In genomic region chr1:157948547-157949152, GRCh38 we compare ENCODE assay signal across 8 cellular contexts. TPM values are rescaled to one million over a fixed set of nuclear protein-coding genes. Genes with fewer than 3 reads are reported as not detected.
DNase-seq lines count a peak whose midpoint lies in the region; ATAC-seq and TF ChIP-seq lines count a peak whose summit lies in the region.

No MANE protein-coding gene starts in this region.

- POLR2A ChIA-PET in T-cell (lab: Charles Lee): no interaction called here

- no peaks in the 10 kb centered on the region for H3K9me3 Mint-ChIP-seq in T-cell

- H3K36me3 Mint-ChIP-seq in T-cell: no peaks in the 10 kb centered on the region

- H3K4me2 ChIP-seq in Loucy (ENCODE audit: low read depth, low read length, poor library complexity, severe bottlenecking): no peak overlapping the region

- H3K4me3 ChIP-seq in Loucy (ENCODE audit: low read length, poor library complexity, severe bottlenecking) (no peak overlapping the region), astrocyte of the cerebellum (ENCODE audit: low read depth, low read length) (no peak overlapping the region), kidney epithelial cell (ENCODE audit: low read depth, low read length) (no peak overlapping the region)

- no peak overlapping the region for H3K27ac Mint-ChIP-seq in T-cell

- H3K27me3 Mint-ChIP-seq in T-cell: peaks cover 10 to 27% of the 10 kb centered on the region in 2 donors

- no peaks in the 10 kb centered on the region for H3K27me3 ChIP-seq in Loucy (ENCODE audit: insufficient read depth, low read length, poor library complexity, severe bottlenecking)
- H3K27me3 ChIP-seq in kidney epithelial cell (ENCODE audit: control insufficient read depth, insufficient read depth, low read length): peaks cover 7% of the 10 kb centered on the region

- DNase-seq in DMS153 treated with DMSO at 0.1 percent for 48 hours (lab: John Stamatoyannopoulos, UW; ENCODE audit: unreplicated experiment): peak; percentile 14
- DNase-seq in astrocyte of the cerebellum (ENCODE audit: low read depth): no peak
- DNase-seq in kidney epithelial cell (ENCODE audit: low read depth): no peak
- DNase-seq in SHP77 treated with DMSO at 0.1 percent for 48 hours (lab: John Stamatoyannopoulos, UW): no peak
- DNase-seq in T-cell: no peak
- DNase-seq in cerebellar nuclear complex (lab: John Stamatoyannopoulos, UW): no peak

- no peaks in the 10 kb centered on the region for H3K9me3 ChIP-seq in Loucy (ENCODE audit: insufficient read depth, low read depth, low read length)

- H4K20me1 ChIP-seq in Loucy (ENCODE audit: insufficient read depth, low read length, poor library complexity, severe bottlenecking): no peaks in the 10 kb centered on the region

- no peaks in the 10 kb centered on the region for H3F3A ChIP-seq in Loucy (ENCODE audit: low read depth)

- no peaks in the 10 kb centered on the region for H3K4me1 ChIP-seq in Loucy (ENCODE audit: insufficient read depth, low read length, poor library complexity, severe bottlenecking)

- H3K4me1 Mint-ChIP-seq in T-cell: peaks cover 3 to 7% (median 6%) of the 10 kb centered on the region in 3 donors

- CTCF ChIA-PET in T-cell (lab: Charles Lee): no interaction called here

- in situ Hi-C loops in astrocyte of the cerebellum (cut with HindIII; ENCODE audit: low sequenced_read_pairs): no loop called here

- H3K9me2 ChIP-seq in Loucy (replicated peaks; ENCODE audit: low read depth, low read length): no peaks in the 10 kb centered on the region

- no peak overlapping the region for H3K9ac ChIP-seq in Loucy (ENCODE audit: low read depth, low read length, poor library complexity, severe bottlenecking)

- ATAC-seq in HG02588 (IDR thresholded peaks at IDR 0.05; ENCODE audit: unreplicated experiment): no peak
- no peak for ATAC-seq in T-cell (replicated peaks in 1 of 4)

- no peak overlapping the region for H3K4me3 Mint-ChIP-seq in T-cell

- TF ChIP-seq CTCF in Loucy (conservative IDR thresholded peaks at IDR 0.05; ENCODE audit: low read length) (peak; percentile 89), astrocyte of the cerebellum (IDR thresholded peaks at IDR 0.05; ENCODE audit: low read depth, low read length, missing control alignments) (peak; percentile 68), kidney epithelial cell (IDR thresholded peaks at IDR 0.05; ENCODE audit: insufficient read depth, low read length, poor library complexity, severe bottlenecking) (peak; percentile 79)

- H3K36me3 ChIP-seq in Loucy (ENCODE audit: insufficient read depth, low read length) (no peaks in the 10 kb centered on the region), kidney epithelial cell (ENCODE audit: control insufficient read depth, insufficient read depth, low read length) (no peaks in the 10 kb centered on the region)

- H2AFZ ChIP-seq in Loucy (ENCODE audit: low read length): peak overlapping the region; percentile 34; the same call in 1 of the 2 replicates

- no peaks in the 10 kb centered on the region for H3K79me2 ChIP-seq in Loucy (ENCODE audit: insufficient read depth, low read length)

RNA-seq across cellular contexts. Expression of gene KIRREL1, which starts 44.8 kb away (rescaled TPM):
- total RNA-seq in kidney epithelial cell (119 and 126 TPM in 2 replicates), T-cell (under 1 TPM in 3 of 5 donors, not detected in 2; 0.16 to 0.20 (median 0.19) TPM)

Comparison
In these comparisons a context has a peak if more than half of its experiments do, and no peak if none do; other contexts are left out.
1. RNA of gene KIRREL1, which starts 44.8 kb away (total RNA-seq): 119 to 126 TPM in kidney epithelial cell; 0.16 to 0.20 TPM in T-cell; every median in the first group is over 10 times any median in the second.
2. Peak in every context shown above with its lines, with median percentiles within 50 percentile points of each other: CTCF ChIP-seq.